ENCODE assay signal across 10 cellular contexts in genomic region chr10:99930731-99931550, GRCh38.
DNase-seq lines count a peak whose midpoint lies in the region; TF ChIP-seq lines count a peak whose summit lies in the region.
"Had no signal": no experiment of that assay in that cellular context is flagged by ENCODE, and none has a peak within 500 bp of the region (broad histone marks: within the 10 kb centered on the region; RNA-seq: fewer than 3 reads in every experiment).

No MANE protein-coding gene starts in this region.

- peak overlapping the region; percentile 74 to 85 for H3K9ac ChIP-seq in duodenal mucosa (ENCODE audit: low read depth in 1 of 2, low read length in 2 of 2)

- POLR2A ChIA-PET in GM10248 (lab: Yijun Ruan, JAX), result no interaction called here

- H3K9me3 ChIP-seq in duodenal mucosa (ENCODE audit: control insufficient read depth in 1 of 2, low read length in 2 of 2), result no peaks in the 10 kb centered on the region
- H3K9me3 ChIP-seq: neutrophil had no signal

- DNase-seq in LoVo (ENCODE audit: low spot score) (peak; percentile 87), mucosa of gallbladder (ENCODE audit: low spot score) (peak; percentile 90), activated gamma-delta T cell (lab: John Stamatoyannopoulos, UW) (no peak), NCI-H1092 (lab: John Stamatoyannopoulos, UW) (no peak), GM10248 (ENCODE audit: extremely low spot score) (no peak)
- DNase-seq in stimulated activated naive CD4-positive, alpha-beta T cell treated with Interleukin-2 at 50 U/mL for 16 hours (lab: John Stamatoyannopoulos, UW), result no peak
- DNase-seq: CD8-positive, alpha-beta memory T cell had no signal

- H3K36me3 ChIP-seq in duodenal mucosa (ENCODE audit: control insufficient read depth in 1 of 2, insufficient read depth in 2 of 2, low read length in 2 of 2), result no peaks in the 10 kb centered on the region
- H3K36me3 ChIP-seq: neutrophil had no signal

- CTCF ChIA-PET in GM10248 (lab: Yijun Ruan, JAX), result interaction anchor here (1.6 to 2.1 kb wide), 2 partner anchors 85 to 115 kb away, joined by 5 to 7 read pairs; no protein-coding TSS in a partner anchor

- no peaks in the 10 kb centered on the region for H3K27me3 ChIP-seq in duodenal mucosa (ENCODE audit: control insufficient read depth in 1 of 2, insufficient read depth in 2 of 2, low read length in 2 of 2)
- H3K27me3 ChIP-seq: neutrophil had no signal

- peak overlapping the region; percentile 83 to 91 for H3K4me3 ChIP-seq in duodenal mucosa (ENCODE audit: low read depth in 1 of 2, low read length in 2 of 2)

- H3K27ac ChIP-seq in C4-2B (peak overlapping the region; percentile 46; the same call in 1 of the 2 replicates), duodenal mucosa (ENCODE audit: low read depth, low read length) (peak overlapping the region; percentile 60)
- H3K27ac ChIP-seq: neutrophil had no signal

- H3K4me1 ChIP-seq in duodenal mucosa (ENCODE audit: control insufficient read depth in 1 of 2, insufficient read depth in 2 of 2, low read length in 2 of 2), result peaks cover 13 to 16% of the 10 kb centered on the region in 2 donors

- no peak for TF ChIP-seq CTCF in C4-2B (conservative IDR thresholded peaks at IDR 0.05)
- TF ChIP-seq CTCF in GM10248 (IDR thresholded peaks at IDR 0.05; ENCODE audit: control extremely low read depth, extremely low read depth, low read depth, missing control alignments), result no peak

Comparison
In these comparisons a context has a peak if more than half of its experiments do, and no peak if none do; other contexts are left out.
1. DNase-seq: peak in LoVo (single experiment) and mucosa of gallbladder (single experiment); none in stimulated activated naive CD4-positive, alpha-beta T cell treated with Interleukin-2 at 50 U/mL for 16 hours (single experiment), activated gamma-delta T cell (single experiment), NCI-H1092 (single experiment) and GM10248 (single experiment).